12 cellular contexts compared by ENCODE assay signal in the genomic region with DNA sequence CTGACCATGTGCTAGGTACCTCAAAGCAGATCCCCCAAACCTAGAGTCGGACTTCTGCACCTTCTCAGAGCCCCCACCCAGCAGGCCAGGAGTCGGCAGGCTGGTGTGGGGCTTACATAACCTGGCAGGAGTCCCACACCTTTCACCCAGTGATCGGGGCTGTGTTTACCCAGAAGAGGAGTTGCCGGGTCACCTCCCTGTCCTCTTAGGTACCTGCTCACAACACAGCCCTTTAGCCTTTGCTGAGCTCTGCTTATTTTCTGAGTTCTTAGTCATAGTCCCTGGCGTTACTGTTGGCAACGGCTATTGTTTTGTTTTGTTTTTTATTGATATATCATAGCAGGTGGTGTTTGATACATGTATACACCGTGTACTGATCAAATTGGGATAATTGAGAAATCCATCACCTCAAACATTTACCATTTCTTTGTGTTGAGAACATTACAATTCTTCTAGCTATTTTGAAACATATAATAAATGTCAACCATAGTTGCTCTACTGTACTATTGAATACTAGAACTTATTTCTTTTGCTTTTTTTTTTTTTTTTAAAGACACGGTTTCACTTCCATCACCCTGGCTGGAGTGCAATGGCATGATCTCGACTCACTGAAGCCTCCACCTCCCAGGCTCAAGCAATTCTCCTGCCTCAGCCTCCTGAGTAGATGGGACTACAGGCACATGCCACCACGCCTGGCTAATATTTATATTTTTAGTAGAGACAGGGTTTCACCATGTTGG. TPM values are rescaled to one million over a fixed set of nuclear protein-coding genes. Genes with fewer than 3 reads are reported as not detected.
DNase-seq lines count a peak whose midpoint lies in the region; ATAC-seq, FAIRE-seq and TF ChIP-seq lines count a peak whose summit lies in the region.
"Had no signal": no experiment of that assay in that cellular context is flagged by ENCODE, and none has a peak within 500 bp of the region (broad histone marks: within the 10 kb centered on the region; RNA-seq: fewer than 3 reads in every experiment).

No MANE protein-coding gene starts in this region.

- H3K36me3 ChIP-seq in esophagus squamous epithelium: no peaks in the 10 kb centered on the region
- H3K36me3 ChIP-seq: cardiac muscle cell, HAP-1, prostate gland had no signal

- no peak overlapping the region for H3K4me3 Mint-ChIP-seq in T-helper 2 cell treated with Interferon-gamma antibody and Interleukin-4, amounts not matched to agents 5 μg/mL and 100 μg/mL, for 36 hours
- H3K4me3 Mint-ChIP-seq in stimulated activated naive B cell treated with anti-CD40 and anti-IgM and Interleukin-4, amounts not matched to agents 10 μg/mL and 1 μg/mL and 100 μg/mL, for 72 hours: peak overlapping the region in 1 of 2 donors; percentile 11

- H3K36me3 Mint-ChIP-seq in T-helper 2 cell treated with Interferon-gamma antibody and Interleukin-4, amounts not matched to agents 5 μg/mL and 100 μg/mL, for 36 hours (ENCODE audit: low read depth): no peaks in the 10 kb centered on the region
- no peaks in the 10 kb centered on the region for H3K36me3 Mint-ChIP-seq in stimulated activated naive B cell treated with anti-CD40 and anti-IgM and Interleukin-4, amounts not matched to agents 10 μg/mL and 1 μg/mL and 100 μg/mL, for 72 hours

- H3K27ac ChIP-seq in esophagus squamous epithelium: peak overlapping the region in 3 of 4 donors; percentile 42 to 68 (median 61)
- H3K27ac ChIP-seq: cardiac muscle cell, HL-60, prostate gland had no signal

- H3K27me3 ChIP-seq in esophagus squamous epithelium: no peaks in the 10 kb centered on the region
- H3K27me3 ChIP-seq: cardiac muscle cell had no signal

- FAIRE-seq in urothelium cell line (lab: Jason Lieb, UNC): no peak

- no peaks in the 10 kb centered on the region for H3K27me3 Mint-ChIP-seq in T-helper 2 cell treated with Interferon-gamma antibody and Interleukin-4, amounts not matched to agents 5 μg/mL and 100 μg/mL, for 36 hours (ENCODE audit: low read depth)
- H3K27me3 Mint-ChIP-seq in stimulated activated naive B cell treated with anti-CD40 and anti-IgM and Interleukin-4, amounts not matched to agents 10 μg/mL and 1 μg/mL and 100 μg/mL, for 72 hours: no peaks in the 10 kb centered on the region

- peaks cover 16% of the 10 kb centered on the region for H3K4me1 Mint-ChIP-seq in T-helper 2 cell treated with Interferon-gamma antibody and Interleukin-4, amounts not matched to agents 5 μg/mL and 100 μg/mL, for 36 hours (ENCODE audit: low read depth)
- peaks cover 28 to 40% of the 10 kb centered on the region in 2 donors for H3K4me1 Mint-ChIP-seq in stimulated activated naive B cell treated with anti-CD40 and anti-IgM and Interleukin-4, amounts not matched to agents 10 μg/mL and 1 μg/mL and 100 μg/mL, for 72 hours

- H3K4me1 ChIP-seq in esophagus squamous epithelium: peaks cover 0 to 23% (median 5%) of the 10 kb centered on the region in 3 donors
- H3K4me1 ChIP-seq: HAP-1, prostate gland had no signal

- TF ChIP-seq POLR2A in esophagus squamous epithelium (IDR thresholded peaks at IDR 0.05): no peak

- intact Hi-C loops in esophagus squamous epithelium (cut with DNase I): no loop called here

- ATAC-seq in stimulated activated naive B cell treated with anti-CD40 and anti-IgM and Interleukin-4, amounts not matched to agents 10 μg/mL and 1 μg/mL and 100 μg/mL, for 72 hours (replicated peaks): peak; percentile 69 to 70

- no peak overlapping the region for H3K4me3 ChIP-seq in esophagus squamous epithelium
- H3K4me3 ChIP-seq: cardiac muscle cell, HAP-1, prostate gland had no signal

- no peaks in the 10 kb centered on the region for H3K9me3 ChIP-seq in esophagus squamous epithelium
- H3K9me3 ChIP-seq: HAP-1, prostate gland had no signal

- no peaks in the 10 kb centered on the region for H3K9me3 Mint-ChIP-seq in T-helper 2 cell treated with Interferon-gamma antibody and Interleukin-4, amounts not matched to agents 5 μg/mL and 100 μg/mL, for 36 hours
- H3K9me3 Mint-ChIP-seq in stimulated activated naive B cell treated with anti-CD40 and anti-IgM and Interleukin-4, amounts not matched to agents 10 μg/mL and 1 μg/mL and 100 μg/mL, for 72 hours: no peaks in the 10 kb centered on the region

- WGBS in esophagus squamous epithelium, 2 donors: 43 to 57% methylated on average over 9 to 10 of the region's 10 CpGs

- no peak for DNase-seq in T-helper 2 cell treated with Interferon-gamma antibody and Interleukin-4, amounts not matched to agents 5 μg/mL and 100 μg/mL, for 36 hours (ENCODE audit: low spot score)
- no peak for DNase-seq in T-helper 2 cell
- peak; percentile 87 for DNase-seq in NCI-H774 (lab: John Stamatoyannopoulos, UW)
- no peak for DNase-seq in esophagus squamous epithelium (lab: John Stamatoyannopoulos, UW)
- no peak for DNase-seq in stimulated activated naive B cell treated with anti-CD40 and anti-IgM and Interleukin-4, amounts not matched to agents 10 μg/mL and 1 μg/mL and 100 μg/mL, for 72 hours
- DNase-seq in pons (ENCODE audit: low spot score): no peak
- DNase-seq in foreskin melanocyte: no peak
- no peak for DNase-seq in urothelium cell line (ENCODE audit: low spot score)

- H3K27ac Mint-ChIP-seq in T-helper 2 cell treated with Interferon-gamma antibody and Interleukin-4, amounts not matched to agents 5 μg/mL and 100 μg/mL, for 36 hours: peak overlapping the region; percentile 43
- peak overlapping the region; percentile 88 for H3K27ac Mint-ChIP-seq in stimulated activated naive B cell treated with anti-CD40 and anti-IgM and Interleukin-4, amounts not matched to agents 10 μg/mL and 1 μg/mL and 100 μg/mL, for 72 hours

- TF ChIP-seq CTCF in esophagus squamous epithelium (IDR thresholded peaks at IDR 0.05): no peak

RNA-seq across cellular contexts. Expression of gene EEIG1, which starts 10.4 kb away (rescaled TPM):
- total RNA-seq in esophagus squamous epithelium: 10 to 100 TPM; 16.9 to 65.0 (median 24.0) TPM

RNA-seq across cellular contexts. Expression of gene DPM2, which starts 53.5 kb away (rescaled TPM):
- total RNA-seq in esophagus squamous epithelium: 10 to 100 TPM; 12.5 to 18.5 (median 15.7) TPM
